1 cellular context compared by ENCODE assay signal in the genomic region with DNA sequence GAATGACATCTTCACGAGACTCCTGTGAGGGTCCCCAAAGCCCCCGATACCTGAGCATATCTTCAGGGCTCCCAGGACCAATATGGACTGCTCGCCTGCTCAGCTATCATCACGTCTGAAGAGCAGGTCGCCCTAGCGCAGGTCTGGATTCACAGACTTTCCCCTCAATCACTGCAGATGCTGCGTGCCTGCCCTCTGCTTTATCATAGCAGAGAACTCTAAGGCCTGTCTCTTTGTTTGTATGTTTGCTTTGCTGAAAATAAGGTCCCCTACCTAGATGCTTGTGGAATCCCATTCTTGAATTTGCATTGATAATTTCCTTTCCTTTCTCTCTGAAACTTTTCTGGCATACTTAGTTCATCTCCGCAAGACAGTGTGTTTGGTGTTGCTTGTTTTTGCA.
TF ChIP-seq lines count a peak whose summit lies in the region.

No MANE protein-coding gene starts in this region.

TF ChIP-seq in H1, 55 proteins besides CTCF, POLR2A, EP300 and RAD21:
- TF ChIP-seq SP4 (IDR thresholded peaks at IDR 0.05; ENCODE audit: low read length) (no peak), NRF1 (IDR thresholded peaks at IDR 0.05; ENCODE audit: low read depth, low read length) (no peak), BCL11A (IDR thresholded peaks at IDR 0.05; ENCODE audit: low read depth in 2 of 2, low read length in 2 of 2) (no peak), CREB1 (IDR thresholded peaks at IDR 0.05) (no peak), SP2 (IDR thresholded peaks at IDR 0.05; ENCODE audit: low read length) (no peak), TEAD4 (IDR thresholded peaks at IDR 0.05; ENCODE audit: low read depth, low read length) (no peak), JUN (IDR thresholded peaks at IDR 0.05; ENCODE audit: low read depth, low read length) (no peak), ZNF274 (IDR thresholded peaks at IDR 0.05; ENCODE audit: borderline replicate concordance, extremely low read depth, low read length) (no peak), CHD1 (IDR thresholded peaks at IDR 0.05; ENCODE audit: low read depth, low read length) (no peak), GTF2F1 (IDR thresholded peaks at IDR 0.05; ENCODE audit: borderline replicate concordance, low read depth, low read length) (no peak), SAP30 (IDR thresholded peaks at IDR 0.05; ENCODE audit: insufficient read depth, insufficient replicate concordance, low read length) (no peak), BRCA1 (IDR thresholded peaks at IDR 0.05; ENCODE audit: low read depth, low read length) (no peak), SIX5 (IDR thresholded peaks at IDR 0.05; ENCODE audit: low read depth, low read length) (no peak), CEBPB (IDR thresholded peaks at IDR 0.05; ENCODE audit: low read depth, low read length) (no peak), SIRT6 (IDR thresholded peaks at IDR 0.05; ENCODE audit: low read length) (no peak), POU5F1 (IDR thresholded peaks at IDR 0.05; ENCODE audit: low read depth, low read length) (no peak)
- TF ChIP-seq, protein P1, sequence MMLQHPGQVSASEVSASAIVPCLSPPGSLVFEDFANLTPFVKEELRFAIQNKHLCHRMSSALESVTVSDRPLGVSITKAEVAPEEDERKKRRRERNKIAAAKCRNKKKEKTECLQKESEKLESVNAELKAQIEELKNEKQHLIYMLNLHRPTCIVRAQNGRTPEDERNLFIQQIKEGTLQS (IDR thresholded peaks at IDR 0.05; ENCODE audit: insufficient read depth, low read depth, low read length): no peak
